Comparison of ENCODE assay signal across 8 cellular contexts in the genomic region with DNA sequence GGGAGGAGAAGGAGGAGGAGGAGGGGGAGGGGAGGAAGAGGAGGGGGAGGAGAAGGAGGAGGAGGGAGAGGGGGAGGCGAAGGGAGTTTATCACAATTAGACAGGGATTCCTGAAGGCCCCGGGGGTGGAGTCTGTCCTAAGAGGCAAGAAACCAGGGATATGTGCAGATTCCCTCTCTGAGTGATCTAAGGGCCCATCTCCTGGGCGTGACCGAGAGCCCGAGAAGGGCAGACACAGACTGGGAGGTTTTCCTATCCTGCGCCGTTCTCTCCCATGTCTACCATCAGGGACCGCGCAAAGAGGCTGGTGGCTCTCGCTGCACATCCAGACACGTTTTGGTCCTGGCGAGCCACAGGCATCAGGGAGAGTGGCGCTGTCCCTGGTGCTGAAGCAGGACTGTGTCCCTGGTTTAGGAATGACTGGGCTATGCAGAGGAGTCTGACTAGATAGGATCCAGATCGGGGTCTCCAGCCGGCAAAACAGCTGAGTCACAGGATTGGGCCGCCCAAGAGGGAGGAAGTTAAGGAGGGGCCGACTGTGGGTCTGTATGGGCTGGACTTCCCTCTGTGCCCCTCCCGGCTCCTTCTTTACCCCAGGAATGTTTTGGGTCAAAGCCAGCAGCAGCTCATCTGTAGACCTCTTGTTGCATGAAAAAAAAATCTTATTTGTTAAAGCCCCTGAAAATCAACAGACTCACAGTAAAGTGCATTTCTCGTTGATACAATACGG.
DNase-seq lines count a peak whose midpoint lies in the region; ATAC-seq, FAIRE-seq and TF ChIP-seq lines count a peak whose summit lies in the region.

No MANE protein-coding gene starts in this region.

- no peak for TF ChIP-seq POLR2A in H54 (IDR thresholded peaks at IDR 0.05; ENCODE audit: low read depth, low read length)

- no peak for ATAC-seq in GM18502 (IDR thresholded peaks at IDR 0.05; ENCODE audit: poor library complexity, unreplicated experiment)
- no peak for ATAC-seq in HG03565 (IDR thresholded peaks at IDR 0.05; ENCODE audit: unreplicated experiment)

- peak; percentile 18 for DNase-seq in H54 (ENCODE audit: insufficient read length, low spot score)
- DNase-seq in OCI-M2 (lab: John Stamatoyannopoulos, UW; ENCODE audit: unreplicated experiment): peak; percentile 89
- peak; percentile 85 for DNase-seq in astrocyte of the hippocampus (ENCODE audit: low read depth, low spot score)
- peak; percentile 65 for DNase-seq in inferior parietal cortex (ENCODE audit: extremely low spot score)
- peak in 2 of 3 experiments; percentile 14 to 58 for DNase-seq in stimulated activated CD4-positive, alpha-beta T cell treated with anti-CD3 and anti-CD28 coated beads, TNF-alpha, amount 100 ng/mL, for 24 hours (ENCODE audit: low read depth in 3 of 3)
- DNase-seq in NCI-H2081 treated with DMSO at 0.1 percent for 48 hours (lab: John Stamatoyannopoulos, UW): no peak

- FAIRE-seq in H54 (lab: Jason Lieb, UNC): no peak
